In genomic region chr15:41233367-41233771, GRCh38 we compare ENCODE assay signal across 1 cellular context.
TF ChIP-seq lines count a peak whose summit lies in the region.

No MANE protein-coding gene starts in this region.

TF ChIP-seq in K562, 482 proteins besides CTCF, POLR2A, EP300 and RAD21 (continued from another document and continues in another):
- peak in 1 of 2 experiments; percentile 53; a peak in 1 of 4 replicates for TF ChIP-seq ETV6 (IDR thresholded peaks at IDR 0.05; ENCODE audit: borderline replicate concordance in 1 of 2, low read depth in 2 of 2, low read length in 1 of 2)
- TF ChIP-seq ETV6 (CRISPR knock-in tag; IDR thresholded peaks at IDR 0.05; ENCODE audit: borderline replicate concordance): no peak
- no peak for TF ChIP-seq WHSC1 (IDR thresholded peaks at IDR 0.05; ENCODE audit: low read length)
- no peak for TF ChIP-seq ZNF224 (CRISPR knock-in tag; IDR thresholded peaks at IDR 0.05)
- TF ChIP-seq TCF15 (CRISPR knock-in tag; IDR thresholded peaks at IDR 0.05): no peak
- TF ChIP-seq THRAP3 (IDR thresholded peaks at IDR 0.05; ENCODE audit: borderline replicate concordance): no peak
- TF ChIP-seq E2F6 (IDR thresholded peaks at IDR 0.05; ENCODE audit: borderline replicate concordance in 1 of 2, extremely low read depth in 1 of 2, insufficient read depth in 1 of 2, insufficient read length in 1 of 2, low read depth in 1 of 2, low read length in 1 of 2, poor library complexity in 1 of 2, severe bottlenecking in 1 of 2): no peak
- no peak for TF ChIP-seq SNIP1 (IDR thresholded peaks at IDR 0.05; ENCODE audit: low read depth)
- peak; percentile 69 for TF ChIP-seq SMAD4 (CRISPR knock-in tag; conservative IDR thresholded peaks at IDR 0.05)
- TF ChIP-seq HINFP (tag; conservative IDR thresholded peaks at IDR 0.05; ENCODE audit: low read depth): 0 out of 2 replicates have a peak, but pooled peaks have one; percentile 41
- no peak for TF ChIP-seq ZNF316 (IDR thresholded peaks at IDR 0.05)
- 0 out of 3 replicates have a peak, but pooled peaks of 1 of the 2 experiments have one; percentile 37 for TF ChIP-seq CBX3 (IDR thresholded peaks at IDR 0.05; ENCODE audit: borderline replicate concordance in 1 of 2, low read length in 2 of 2)
- no peak for TF ChIP-seq ZBTB34 (CRISPR knock-in tag; IDR thresholded peaks at IDR 0.05)
- TF ChIP-seq NR2F6 (CRISPR knock-in tag; IDR thresholded peaks at IDR 0.05): no peak
- TF ChIP-seq HMBOX1 (IDR thresholded peaks at IDR 0.05): peak; percentile 41
- no peak for TF ChIP-seq FOXO4 (CRISPR knock-in tag; IDR thresholded peaks at IDR 0.05)
- no peak; the same call in 1 of the 2 replicates for TF ChIP-seq CREB1 (IDR thresholded peaks at IDR 0.05)
- TF ChIP-seq CREB1 (CRISPR knock-in tag; IDR thresholded peaks at IDR 0.05): 0 out of 2 replicates have a peak, but pooled peaks have one; percentile 35
- TF ChIP-seq NFIX (CRISPR knock-in tag; IDR thresholded peaks at IDR 0.05; ENCODE audit: low read depth): no peak
- no peak for TF ChIP-seq TCF7 (IDR thresholded peaks at IDR 0.05; ENCODE audit: borderline replicate concordance)
- TF ChIP-seq AFF1 (IDR thresholded peaks at IDR 0.05; ENCODE audit: low read depth in 1 of 2, partially characterized antibody in 2 of 2): peak in 1 of 2 experiments; percentile 21
- no peak for TF ChIP-seq E2F5 (CRISPR knock-in tag; IDR thresholded peaks at IDR 0.05)
- peak; percentile 70; the same call in 1 of the 2 replicates for TF ChIP-seq MTA3 (IDR thresholded peaks at IDR 0.05; ENCODE audit: borderline replicate concordance)
- TF ChIP-seq ZC3H8 (IDR thresholded peaks at IDR 0.05): no peak
- TF ChIP-seq NCOA1 (IDR thresholded peaks at IDR 0.05; ENCODE audit: low read depth): peak; percentile 66; the same call in 1 of the 2 replicates
- TF ChIP-seq DEAF1 (CRISPR knock-in tag; IDR thresholded peaks at IDR 0.05): no peak
- TF ChIP-seq KDM1A (IDR thresholded peaks at IDR 0.05): peak; percentile 86 to 88
- no peak for TF ChIP-seq ZNF79 (CRISPR knock-in tag; IDR thresholded peaks at IDR 0.05; ENCODE audit: low read depth)
- TF ChIP-seq ZNF436 (CRISPR knock-in tag; IDR thresholded peaks at IDR 0.05): no peak
- TF ChIP-seq FOSL1 (tag; conservative IDR thresholded peaks at IDR 0.05): peak; percentile 94
- TF ChIP-seq ZNF707 (CRISPR knock-in tag; conservative IDR thresholded peaks at IDR 0.05): no peak
- peak in 1 of 2 experiments; percentile 97; a peak in 2 of 4 replicates for TF ChIP-seq RCOR1 (IDR thresholded peaks at IDR 0.05; ENCODE audit: borderline replicate concordance in 1 of 2, low read depth in 2 of 2, low read length in 2 of 2)
- TF ChIP-seq PHTF2 (CRISPR knock-in tag; IDR thresholded peaks at IDR 0.05): no peak
- no peak for TF ChIP-seq NEUROD1 (IDR thresholded peaks at IDR 0.05; ENCODE audit: borderline replicate concordance, low read depth, low read length, partially characterized antibody)
- no peak for TF ChIP-seq ZBTB12 (CRISPR knock-in tag; IDR thresholded peaks at IDR 0.05)
- no peak for TF ChIP-seq ZNF41 (CRISPR knock-in tag; conservative IDR thresholded peaks at IDR 0.05)
- peak; percentile 85; the same call in 1 of the 2 replicates for TF ChIP-seq HDAC2 (IDR thresholded peaks at IDR 0.05)
- TF ChIP-seq HMG20B (CRISPR knock-in tag; IDR thresholded peaks at IDR 0.05): no peak
- TF ChIP-seq ARNT (IDR thresholded peaks at IDR 0.05): peak in 1 of 2 experiments; percentile 70; a peak in 1 of 4 replicates
- TF ChIP-seq ZNF589 (CRISPR knock-in tag; IDR thresholded peaks at IDR 0.05; ENCODE audit: low read depth): peak; percentile 75
- no peak for TF ChIP-seq TBP (optimal IDR thresholded peaks at IDR 0.05; ENCODE audit: low read depth, low read length)
- no peak for TF ChIP-seq MLLT1 (IDR thresholded peaks at IDR 0.05)
- no peak for TF ChIP-seq CBX2 (IDR thresholded peaks at IDR 0.05; ENCODE audit: insufficient read depth, low read length, poor library complexity, severe bottlenecking)
- TF ChIP-seq PYGO2 (tag; IDR thresholded peaks at IDR 0.05): peak; percentile 28; the same call in 1 of the 2 replicates
- TF ChIP-seq GTF2F1 (IDR thresholded peaks at IDR 0.05; ENCODE audit: low read depth, low read length): no peak
- no peak for TF ChIP-seq IRF1 (CRISPR knock-in tag; IDR thresholded peaks at IDR 0.05; ENCODE audit: borderline replicate concordance)
- peak; percentile 89 for TF ChIP-seq SOX6 (IDR thresholded peaks at IDR 0.05)
- peak; percentile 76; the same call in 1 of the 2 replicates for TF ChIP-seq POLR2AphosphoS5 (IDR thresholded peaks at IDR 0.05; ENCODE audit: control insufficient read depth, insufficient read depth, low read depth, low read length)
- TF ChIP-seq MAFG (tag; conservative IDR thresholded peaks at IDR 0.05): no peak
- TF ChIP-seq MCM7 (IDR thresholded peaks at IDR 0.05): no peak
- TF ChIP-seq HMG20A (CRISPR knock-in tag; conservative IDR thresholded peaks at IDR 0.05): no peak
- no peak for TF ChIP-seq GABPA (tag; conservative IDR thresholded peaks at IDR 0.05; ENCODE audit: low read depth)
